ENCODE assay signal across 28 cellular contexts in genomic region chr14:86575141-86575540, GRCh38.
A peak's percentile ranks its signal among the peaks of the same experiment; 100 is the strongest.
DNase-seq lines count a peak whose midpoint lies in the region; ATAC-seq, FAIRE-seq and TF ChIP-seq lines count a peak whose summit lies in the region.
"Had no signal": no experiment of that assay in that cellular context is flagged by ENCODE, and none has a peak within 500 bp of the region (broad histone marks: within the 10 kb centered on the region; RNA-seq: fewer than 3 reads in every experiment).

No MANE protein-coding gene starts in this region.

- H3K79me2 ChIP-seq in SK-N-SH (ENCODE audit: insufficient read depth) (no peaks in the 10 kb centered on the region), neural progenitor cell (ENCODE audit: low read depth) (no peaks in the 10 kb centered on the region)

- no peak overlapping the region for H3K27ac Mint-ChIP-seq in T-helper 17 cell
- no peak overlapping the region for H3K27ac Mint-ChIP-seq in neural progenitor cell
- H3K27ac Mint-ChIP-seq: activated CD8-positive, alpha-beta T cell treated with anti-CD3 and anti-CD28 coated beads, Interleukin-2, amount 10 ng/mL, durations not matched to agents 7 days and 5 days; activated naive CD8-positive, alpha-beta T cell; CD4-positive, CD25-positive, alpha-beta regulatory T cell; natural killer cell treated with Interleukin-12 subunit alpha and Interleukin-12 subunit beta and Interleukin-15 and Interleukin-18, amount 100 ng/mL, for 72 hours; T-helper 1 cell treated with Interleukin-12 subunit alpha and Interleukin-12 subunit beta and Interleukin-4 antibody, amounts not matched to agents 30 μg/mL and 1 μg/mL, for 36 hours had no signal

- no peak overlapping the region for H3K4me3 ChIP-seq in A549
- 0 out of 4 replicates have a peak overlapping the region, but pooled peaks of 1 of the 2 experiments have one; percentile 40 for H3K4me3 ChIP-seq in SK-N-SH (ENCODE audit: low read depth in 2 of 2, low read length in 1 of 2)
- no peak overlapping the region for H3K4me3 ChIP-seq in neural progenitor cell
- H3K4me3 ChIP-seq: esophagus squamous epithelium, pancreas, SJCRH30, spleen, transverse colon had no signal

- H3K27me3 Mint-ChIP-seq in T-helper 17 cell (no peaks in the 10 kb centered on the region), neural progenitor cell (ENCODE audit: insufficient read depth, low read depth) (peaks cover 2% of the 10 kb centered on the region)
- H3K27me3 Mint-ChIP-seq: activated naive CD8-positive, alpha-beta T cell; CD4-positive, CD25-positive, alpha-beta regulatory T cell; natural killer cell treated with Interleukin-12 subunit alpha and Interleukin-12 subunit beta and Interleukin-15 and Interleukin-18, amount 100 ng/mL, for 72 hours had no signal

- H3K9me3 ChIP-seq in A549 = no peaks in the 10 kb centered on the region
- H3K9me3 ChIP-seq in SK-N-SH = no peaks in the 10 kb centered on the region
- H3K9me3 ChIP-seq in T-helper 17 cell (ENCODE audit: control insufficient read depth, low read length, poor library complexity, severe bottlenecking) = peaks cover 2% of the 10 kb centered on the region
- no peaks in the 10 kb centered on the region for H3K9me3 ChIP-seq in neural progenitor cell (ENCODE audit: low read depth)
- H3K9me3 ChIP-seq: SJCRH30 had no signal

- no peaks in the 10 kb centered on the region for H3K27me3 ChIP-seq in SK-N-SH (ENCODE audit: insufficient read depth)
- no peaks in the 10 kb centered on the region for H3K27me3 ChIP-seq in neural progenitor cell
- H3K27me3 ChIP-seq: esophagus squamous epithelium, pancreas, SJCRH30, spleen, transverse colon had no signal

- H3K9me3 Mint-ChIP-seq in neural progenitor cell = no peaks in the 10 kb centered on the region

- H3F3A ChIP-seq in SK-N-SH (replicated peaks; ENCODE audit: insufficient read depth) (peaks cover 31% of the 10 kb centered on the region), neural progenitor cell (ENCODE audit: low read depth) (no peaks in the 10 kb centered on the region)

- ATAC-seq in A549 (no peak), T-helper 17 cell (no peak)
- ATAC-seq: activated CD8-positive, alpha-beta T cell treated with anti-CD3 and anti-CD28 coated beads, Interleukin-2, amount 10 ng/mL, durations not matched to agents 7 days and 5 days; left ventricle myocardium superior; natural killer cell treated with Interleukin-12 subunit alpha and Interleukin-12 subunit beta and Interleukin-15 and Interleukin-18, amount 100 ng/mL, for 72 hours; pancreas had no signal

- peak overlapping the region; percentile 76 for H2AFZ ChIP-seq in SK-N-SH (ENCODE audit: low read depth)
- no peak overlapping the region for H2AFZ ChIP-seq in neural progenitor cell (replicated peaks)

- H3K9ac ChIP-seq in SK-N-SH (peak overlapping the region; percentile 59; the same call in 1 of the 2 replicates), neural progenitor cell (no peak overlapping the region)

- TF ChIP-seq EP300 in A549 (IDR thresholded peaks at IDR 0.05) = no peak
- TF ChIP-seq EP300 in SK-N-SH (IDR thresholded peaks at IDR 0.05; ENCODE audit: borderline replicate concordance in 1 of 2, low read depth in 1 of 2, low read length in 1 of 2) = peak in 1 of 2 experiments; percentile 70; a peak in 2 of 4 replicates

- POLR2A ChIA-PET in A549 (lab: Yijun Ruan, JAX) (no interaction called here), SK-N-SH (lab: Yijun Ruan, JAX) (no interaction called here)

- WGBS in A549 (ENCODE audit: missing lambda C conversion rate) = 39% methylated on average over 1 of the region's 1 CpG
- 17% methylated on average over 1 of the region's 1 CpG for WGBS in SK-N-SH (ENCODE audit: low lambda C conversion rate)

- CTCF ChIA-PET in A549 (lab: Yijun Ruan, JAX) (no interaction called here), SK-N-SH (lab: Yijun Ruan, JAX) (no interaction called here)

- TF ChIP-seq RAD21 in A549 (conservative IDR thresholded peaks at IDR 0.05 in 1 of 2, IDR thresholded peaks at IDR 0.05 in 1 of 2) = no peak
- TF ChIP-seq RAD21 in SK-N-SH (IDR thresholded peaks at IDR 0.05; ENCODE audit: low read length) = no peak

- H4K20me1 ChIP-seq in SK-N-SH (ENCODE audit: insufficient read depth) (no peaks in the 10 kb centered on the region), neural progenitor cell (ENCODE audit: low read depth) (no peaks in the 10 kb centered on the region)

- H3K4me2 ChIP-seq in A549 = no peak overlapping the region
- H3K4me2 ChIP-seq in SK-N-SH = peak overlapping the region; percentile 61; the same call in 1 of the 2 replicates
- no peak overlapping the region for H3K4me2 ChIP-seq in neural progenitor cell

- DNase-seq in A549 (ENCODE audit: low read depth in 1 of 2, low spot score in 1 of 2) (no peak), EL (peak; percentile 38), SK-N-SH (peak; percentile 13), left kidney (ENCODE audit: low read depth, low spot score) (peak; percentile 44), activated T-cell treated with anti-CD3 and anti-CD28 coated beads for 4 hours (no peak), T-helper 17 cell (no peak), NOMO-1 treated with dmso at 0.1 percent for 144 hours (lab: John Stamatoyannopoulos, UW; ENCODE audit: unreplicated experiment) (no peak), neural progenitor cell (ENCODE audit: low spot score) (no peak)
- DNase-seq: activated CD8-positive, alpha-beta T cell treated with anti-CD3 and anti-CD28 coated beads, Interleukin-2, amount 10 ng/mL, durations not matched to agents 7 days and 5 days; activated effector memory CD4-positive, alpha-beta T cell treated with Interleukin-2 at 50 U/mL for 16 hours; anterior cingulate cortex; CD4-positive, CD25-positive, alpha-beta regulatory T cell; esophagus squamous epithelium; islet precursor cell; Kasumi-1; left ventricle myocardium superior; NCI-H146; NCI-H524; pancreas; retina; SJCRH30; spleen; transverse colon had no signal

- no peak for TF ChIP-seq POLR2A in A549 (IDR thresholded peaks at IDR 0.05; ENCODE audit: low read length)

- H3K27ac ChIP-seq in A549 (no peak overlapping the region), SK-N-SH (ENCODE audit: low read depth in 2 of 2, low read length in 1 of 2) (peak overlapping the region in 1 of 2 experiments; percentile 82; a peak in 2 of 4 replicates), neural progenitor cell (no peak overlapping the region)
- H3K27ac ChIP-seq: esophagus squamous epithelium, HL-60, pancreas, SJCRH30, spleen, transverse colon had no signal

- no peak for TF ChIP-seq CTCF in A549 (IDR thresholded peaks at IDR 0.05)
- no peak for TF ChIP-seq CTCF in SK-N-SH (IDR thresholded peaks at IDR 0.05)
- no peak for TF ChIP-seq CTCF in neural progenitor cell (IDR thresholded peaks at IDR 0.05)

- H3K4me1 ChIP-seq in A549 (no peaks in the 10 kb centered on the region), SK-N-SH (ENCODE audit: control insufficient read depth in 1 of 2, insufficient read depth in 2 of 2, low read depth in 1 of 2, low read length in 1 of 2) (no peaks in the 10 kb centered on the region; a peak in 2 of 4 replicates), neural progenitor cell (no peaks in the 10 kb centered on the region)
- H3K4me1 ChIP-seq: esophagus squamous epithelium, SJCRH30, spleen, transverse colon had no signal

- no peak for FAIRE-seq in A549 (lab: Jason Lieb, UNC)
- FAIRE-seq: GM12891 had no signal

- no peak overlapping the region for H3K4me3 Mint-ChIP-seq in T-helper 17 cell
- H3K4me3 Mint-ChIP-seq in neural progenitor cell = no peak overlapping the region
- H3K4me3 Mint-ChIP-seq: activated CD8-positive, alpha-beta T cell treated with anti-CD3 and anti-CD28 coated beads, Interleukin-2, amount 10 ng/mL, durations not matched to agents 7 days and 5 days; activated naive CD8-positive, alpha-beta T cell; CD4-positive, CD25-positive, alpha-beta regulatory T cell; natural killer cell treated with Interleukin-12 subunit alpha and Interleukin-12 subunit beta and Interleukin-15 and Interleukin-18, amount 100 ng/mL, for 72 hours; T-helper 1 cell treated with Interleukin-12 subunit alpha and Interleukin-12 subunit beta and Interleukin-4 antibody, amounts not matched to agents 30 μg/mL and 1 μg/mL, for 36 hours had no signal

- H3K9me2 ChIP-seq in SK-N-SH = no peaks in the 10 kb centered on the region

- H3K36me3 Mint-ChIP-seq in T-helper 17 cell (ENCODE audit: low read depth) = no peaks in the 10 kb centered on the region
- no peaks in the 10 kb centered on the region for H3K36me3 Mint-ChIP-seq in neural progenitor cell
- H3K36me3 Mint-ChIP-seq: activated naive CD8-positive, alpha-beta T cell; CD4-positive, CD25-positive, alpha-beta regulatory T cell; natural killer cell treated with Interleukin-12 subunit alpha and Interleukin-12 subunit beta and Interleukin-15 and Interleukin-18, amount 100 ng/mL, for 72 hours had no signal

- no peaks in the 10 kb centered on the region for H3K4me1 Mint-ChIP-seq in T-helper 17 cell
- no peaks in the 10 kb centered on the region for H3K4me1 Mint-ChIP-seq in neural progenitor cell
- H3K4me1 Mint-ChIP-seq: CD4-positive, CD25-positive, alpha-beta regulatory T cell had no signal

- no peaks in the 10 kb centered on the region for H3K36me3 ChIP-seq in SK-N-SH (replicated peaks in 1 of 2; ENCODE audit: control insufficient read depth in 1 of 2, insufficient read depth in 2 of 2, low read length in 1 of 2)
- no peaks in the 10 kb centered on the region for H3K36me3 ChIP-seq in neural progenitor cell
- H3K36me3 ChIP-seq: esophagus squamous epithelium, pancreas, SJCRH30, spleen, transverse colon had no signal

TF ChIP-seq in A549, 52 proteins besides CTCF, POLR2A, EP300 and RAD21:
- TF ChIP-seq ZFP36 (IDR thresholded peaks at IDR 0.05; ENCODE audit: borderline replicate concordance, partially characterized antibody) (no peak), MAFK (IDR thresholded peaks at IDR 0.05; ENCODE audit: partially characterized antibody) (peak; percentile 48)

TF ChIP-seq in SK-N-SH, 30 proteins besides CTCF, POLR2A, EP300 and RAD21 (continues in another document):
- TF ChIP-seq GATA2 (CRISPR knock-in tag; IDR thresholded peaks at IDR 0.05) (peak; percentile 79), POLR2AphosphoS5 (IDR thresholded peaks at IDR 0.05; ENCODE audit: low read depth, low read length) (peak; percentile 43; the same call in 1 of the 2 replicates), TCF12 (IDR thresholded peaks at IDR 0.05) (peak; percentile 60), CHD2 (IDR thresholded peaks at IDR 0.05; ENCODE audit: low read length, partially characterized antibody) (peak; percentile 53), PBX3 (IDR thresholded peaks at IDR 0.05) (peak; percentile 25; the same call in 1 of the 2 replicates), GABPA (IDR thresholded peaks at IDR 0.05; ENCODE audit: low read depth) (no peak), TAF1 (IDR thresholded peaks at IDR 0.05; ENCODE audit: borderline replicate concordance, low read depth, low read length) (no peak)

Comparison
In these comparisons a context has a peak if more than half of its experiments do, and no peak if none do; other contexts are left out.
1. DNase-seq: peak in EL (single experiment), SK-N-SH (single experiment) and left kidney (single experiment); none in A549 (0 of 2), activated T-cell treated with anti-CD3 and anti-CD28 coated beads for 4 hours (single experiment), T-helper 17 cell (0 of 3), NOMO-1 treated with dmso at 0.1 percent for 144 hours (single experiment) and neural progenitor cell (single experiment).
2. Of the 12 proteins assayed by ChIP-seq in both A549 and SK-N-SH: peak only in A549: none; only in SK-N-SH: CHD2, PBX3 and RCOR1; in both: none; in neither: 8; mixed calls (peak in some experiments, not most) for 1.